In the genomic region with DNA sequence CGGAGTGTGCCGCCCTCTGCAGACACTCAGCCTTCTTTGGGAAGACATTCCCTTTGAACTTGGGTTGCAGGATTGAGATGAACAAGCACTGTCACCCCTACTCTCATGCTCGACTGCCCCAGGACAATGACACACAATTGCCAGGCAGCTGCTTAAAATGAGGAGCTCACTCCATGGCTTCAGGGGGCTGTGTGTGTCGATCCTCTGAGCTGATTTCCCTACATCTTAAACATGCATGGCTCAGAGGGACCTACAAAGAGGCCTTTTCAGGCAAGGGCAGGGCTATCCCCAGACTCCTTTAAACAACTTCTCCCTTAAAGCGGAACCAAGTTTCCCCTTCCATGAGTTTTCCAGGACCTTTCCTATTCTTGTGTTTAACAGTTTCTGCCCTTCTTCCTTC, we compare ENCODE assay signal across 17 cellular contexts.
DNase-seq lines count a peak whose midpoint lies in the region; TF ChIP-seq lines count a peak whose summit lies in the region.
"Had no signal": no experiment of that assay in that cellular context is flagged by ENCODE, and none has a peak within 500 bp of the region (broad histone marks: within the 10 kb centered on the region; RNA-seq: fewer than 3 reads in every experiment).

No MANE protein-coding gene starts in this region.

- CTCF ChIA-PET in SK-N-SH (lab: Yijun Ruan, JAX), result interaction anchor here (0.6 to 10.9 kb wide), 6 partner anchors 10 to 250 kb away, joined by 3 to 222 read pairs (median 4); no protein-coding TSS in a partner anchor

- no peak overlapping the region for H3K27ac Mint-ChIP-seq in endodermal cell
- H3K27ac Mint-ChIP-seq: activated naive CD4-positive, alpha-beta T cell treated with anti-CD3 and anti-CD28 coated beads, Interleukin-2, amount 50 U/mL, for 72 hours; GM23338 had no signal

- H3K9me3 ChIP-seq in SK-N-SH, result no peaks in the 10 kb centered on the region
- no peaks in the 10 kb centered on the region for H3K9me3 ChIP-seq in endodermal cell (ENCODE audit: control insufficient read depth, low read length)
- no peaks in the 10 kb centered on the region for H3K9me3 ChIP-seq in muscle layer of colon (ENCODE audit: low read length)
- H3K9me3 ChIP-seq: BLaER1 treated with 17β-estradiol and CSF1 and Interleukin-3, amounts not matched to agents 10 nM and 100 nM had no signal

- H3K27me3 ChIP-seq in SK-N-SH (ENCODE audit: insufficient read depth) (no peaks in the 10 kb centered on the region), endodermal cell (ENCODE audit: control insufficient read depth, insufficient read depth, low read length, poor library complexity, severe bottlenecking) (peaks cover 11% of the 10 kb centered on the region), muscle layer of colon (ENCODE audit: control insufficient read depth in 1 of 2, insufficient read depth in 2 of 2, low read length in 2 of 2) (no peaks in the 10 kb centered on the region)
- H3K27me3 ChIP-seq: BLaER1 treated with 17β-estradiol and CSF1 and Interleukin-3, amounts not matched to agents 10 nM and 100 nM; foreskin keratinocyte had no signal

- H3K9ac ChIP-seq in SK-N-SH (peak overlapping the region; percentile 36; the same call in 1 of the 2 replicates), endodermal cell (ENCODE audit: extremely low read depth, low read length, poor library complexity, severe bottlenecking) (no peak overlapping the region), muscle layer of colon (ENCODE audit: low read length) (no peak overlapping the region)
- H3K9ac ChIP-seq: BLaER1 treated with 17β-estradiol and CSF1 and Interleukin-3, amounts not matched to agents 10 nM and 100 nM had no signal

- POLR2A ChIA-PET in SK-N-SH (lab: Yijun Ruan, JAX), result interaction anchor here (0.6 kb wide), 1 partner anchor 196 kb away, joined by 5 read pairs; no protein-coding TSS in a partner anchor

- WGBS in SK-N-SH (ENCODE audit: low lambda C conversion rate), result 87% methylated on average over 4 of the region's 5 CpGs
- 73 to 84% methylated on average over 5 of the region's 5 CpGs for WGBS in endodermal cell (ENCODE audit: insufficient coverage in 1 of 2, insufficient read length in 1 of 2), 2 experiments

- H4K20me1 ChIP-seq in SK-N-SH (ENCODE audit: insufficient read depth), result no peaks in the 10 kb centered on the region
- H4K20me1 ChIP-seq: BLaER1 treated with 17β-estradiol and CSF1 and Interleukin-3, amounts not matched to agents 10 nM and 100 nM had no signal

- H3K36me3 Mint-ChIP-seq in endodermal cell (ENCODE audit: low read depth), result no peaks in the 10 kb centered on the region
- H3K36me3 Mint-ChIP-seq: activated naive CD4-positive, alpha-beta T cell treated with anti-CD3 and anti-CD28 coated beads, Interleukin-2, amount 50 U/mL, for 72 hours had no signal

- H3K79me2 ChIP-seq in SK-N-SH (ENCODE audit: insufficient read depth), result no peaks in the 10 kb centered on the region; the same call in 1 of the 2 replicates

- peaks cover 29% of the 10 kb centered on the region for H3K4me1 Mint-ChIP-seq in endodermal cell

- H3F3A ChIP-seq in SK-N-SH (replicated peaks; ENCODE audit: insufficient read depth), result peaks cover 34% of the 10 kb centered on the region

- H3K27me3 Mint-ChIP-seq in endodermal cell (ENCODE audit: insufficient read depth), result peaks cover 52% of the 10 kb centered on the region

- peak overlapping the region; percentile 65; the same call in 1 of the 2 replicates for H2AFZ ChIP-seq in SK-N-SH (ENCODE audit: low read depth)

- DNase-seq in SK-N-SH (no peak), endodermal cell (peak; percentile 52), superior temporal gyrus (ENCODE audit: extremely low spot score) (peak; percentile 40), DMS 273 (lab: John Stamatoyannopoulos, UW; ENCODE audit: unreplicated experiment) (no peak), HuH-7.5 (ENCODE audit: low spot score) (no peak), AG20443 (ENCODE audit: low spot score) (no peak), HK-2 (ENCODE audit: unreplicated experiment) (no peak)
- DNase-seq: foreskin keratinocyte; KG1; NCI-H1436 treated with DMSO at 0.1 percent for 48 hours; NCI-H524 treated with DMSO at 0.1 percent for 48 hours; occipital lobe; stimulated activated CD4-positive, alpha-beta T cell treated with anti-CD3 and anti-CD28 coated beads, Interleukin-1b, Interleukin-23, amount 100 ng/mL, for 48 hours had no signal

- no peaks in the 10 kb centered on the region for H3K9me2 ChIP-seq in SK-N-SH

- H3K4me3 ChIP-seq in SK-N-SH (ENCODE audit: low read depth in 2 of 2, low read length in 1 of 2), result no peak overlapping the region
- no peak overlapping the region for H3K4me3 ChIP-seq in endodermal cell (ENCODE audit: low read length)
- no peak overlapping the region for H3K4me3 ChIP-seq in muscle layer of colon (ENCODE audit: low read depth in 1 of 2, low read length in 2 of 2)
- H3K4me3 ChIP-seq: BLaER1 treated with 17β-estradiol and CSF1 and Interleukin-3, amounts not matched to agents 10 nM and 100 nM; GM23338 had no signal

- H3K27ac ChIP-seq in SK-N-SH (ENCODE audit: low read depth in 2 of 2, low read length in 1 of 2), result peak overlapping the region; percentile 58 to 82; a peak in 3 of 4 replicates
- H3K27ac ChIP-seq in endodermal cell (ENCODE audit: low read depth, low read length), result peak overlapping the region; percentile 67
- peak overlapping the region; percentile 64 for H3K27ac ChIP-seq in muscle layer of colon (ENCODE audit: low read depth, low read length)
- H3K27ac ChIP-seq: BLaER1 treated with 17β-estradiol and CSF1 and Interleukin-3, amounts not matched to agents 10 nM and 100 nM; foreskin keratinocyte had no signal

- TF ChIP-seq CTCF in SK-N-SH (IDR thresholded peaks at IDR 0.05), result no peak
- no peak for TF ChIP-seq CTCF in endodermal cell (conservative IDR thresholded peaks at IDR 0.05)

- peak overlapping the region; percentile 77 for H3K4me2 ChIP-seq in SK-N-SH
- H3K4me2 ChIP-seq: BLaER1 treated with 17β-estradiol and CSF1 and Interleukin-3, amounts not matched to agents 10 nM and 100 nM; GM23338 had no signal

- H3K4me1 ChIP-seq in SK-N-SH (ENCODE audit: control insufficient read depth in 1 of 2, insufficient read depth in 2 of 2, low read depth in 1 of 2, low read length in 1 of 2) (peaks cover 13 to 49% of the 10 kb centered on the region in 2 experiments), endodermal cell (ENCODE audit: control insufficient read depth, insufficient read depth, low read length) (peaks cover 10% of the 10 kb centered on the region), muscle layer of colon (ENCODE audit: insufficient read depth, low read length) (peaks cover 77% of the 10 kb centered on the region)
- H3K4me1 ChIP-seq: foreskin keratinocyte had no signal

- H3K36me3 ChIP-seq in SK-N-SH (replicated peaks in 1 of 2; ENCODE audit: control insufficient read depth in 1 of 2, insufficient read depth in 2 of 2, low read length in 1 of 2), result no peaks in the 10 kb centered on the region
- H3K36me3 ChIP-seq in endodermal cell (ENCODE audit: control insufficient read depth, insufficient read depth, low read length), result no peaks in the 10 kb centered on the region
- no peaks in the 10 kb centered on the region for H3K36me3 ChIP-seq in muscle layer of colon (ENCODE audit: insufficient read depth, low read length)
- H3K36me3 ChIP-seq: BLaER1 treated with 17β-estradiol and CSF1 and Interleukin-3, amounts not matched to agents 10 nM and 100 nM had no signal

- TF ChIP-seq RAD21 in SK-N-SH (IDR thresholded peaks at IDR 0.05; ENCODE audit: low read length), result no peak

- TF ChIP-seq EP300 in SK-N-SH (IDR thresholded peaks at IDR 0.05; ENCODE audit: borderline replicate concordance in 1 of 2, low read depth in 1 of 2, low read length in 1 of 2), result no peak

- no peaks in the 10 kb centered on the region for H3K9me3 Mint-ChIP-seq in endodermal cell
- H3K9me3 Mint-ChIP-seq: activated naive CD4-positive, alpha-beta T cell treated with anti-CD3 and anti-CD28 coated beads, Interleukin-2, amount 50 U/mL, for 72 hours had no signal

- H3K4me3 Mint-ChIP-seq in endodermal cell, result no peak overlapping the region
- H3K4me3 Mint-ChIP-seq: GM23338 had no signal

TF ChIP-seq in SK-N-SH, 30 proteins besides CTCF, POLR2A, EP300 and RAD21 (continues in another document):
- no peak for TF ChIP-seq SMC3 (IDR thresholded peaks at IDR 0.05; ENCODE audit: low read depth, low read length)
- TF ChIP-seq NRF1 (IDR thresholded peaks at IDR 0.05; ENCODE audit: low read depth, low read length), result no peak
- no peak for TF ChIP-seq SIN3A (IDR thresholded peaks at IDR 0.05; ENCODE audit: borderline replicate concordance, low read depth, low read length)
- TF ChIP-seq MXI1 (IDR thresholded peaks at IDR 0.05; ENCODE audit: low read depth, low read length), result no peak
- no peak for TF ChIP-seq ZBTB33 (IDR thresholded peaks at IDR 0.05; ENCODE audit: borderline replicate concordance, low read depth)
- TF ChIP-seq FOSL2 (IDR thresholded peaks at IDR 0.05; ENCODE audit: borderline replicate concordance, low read depth), result no peak
- no peak for TF ChIP-seq MAX (IDR thresholded peaks at IDR 0.05; ENCODE audit: low read depth)
- TF ChIP-seq RCOR1 (IDR thresholded peaks at IDR 0.05; ENCODE audit: low read length), result no peak
- TF ChIP-seq MEF2A (IDR thresholded peaks at IDR 0.05; ENCODE audit: borderline replicate concordance, low read depth), result no peak
- no peak for TF ChIP-seq CHD2 (IDR thresholded peaks at IDR 0.05; ENCODE audit: low read length, partially characterized antibody)

Comparison
In these comparisons a context has a peak if more than half of its experiments do, and no peak if none do; other contexts are left out.
1. DNase-seq: peak in endodermal cell (single experiment) and superior temporal gyrus (single experiment); none in SK-N-SH (single experiment), DMS 273 (single experiment), HuH-7.5 (single experiment), AG20443 (single experiment) and HK-2 (single experiment).
2. Peak in every context shown above with its lines, with median percentiles within 50 percentile points of each other: H3K27ac ChIP-seq.